ENCODE assay signal across 14 cellular contexts in genomic region chr2:104312684-104313083, GRCh38.
"Had no signal": no experiment of that assay in that cellular context is flagged by ENCODE, and none has a peak within 500 bp of the region (broad histone marks: within the 10 kb centered on the region; RNA-seq: fewer than 3 reads in every experiment).

No MANE protein-coding gene starts in this region.

- H3K27me3 ChIP-seq: dorsolateral prefrontal cortex, esophagus muscularis mucosa, ovary had no signal

- ATAC-seq: activated CD8-positive, alpha-beta memory T cell treated with anti-CD3 and anti-CD28 coated beads, Interleukin-2, amount 10 ng/mL, durations not matched to agents 7 days and 5 days; stimulated activated naive CD8-positive, alpha-beta T cell treated with anti-CD3 and anti-CD28 coated beads, Interleukin-15, amount 100 ng/mL, for 72 hours had no signal

- H3K36me3 Mint-ChIP-seq: activated CD4-positive, alpha-beta memory T cell treated with anti-CD3 and anti-CD28 coated beads for 36 hours; activated CD8-positive, alpha-beta memory T cell treated with anti-CD3 and anti-CD28 coated beads, Interleukin-2, amount 10 ng/mL, durations not matched to agents 7 days and 5 days; type B pancreatic cell had no signal

- H3K4me3 Mint-ChIP-seq: activated CD4-positive, alpha-beta memory T cell treated with anti-CD3 and anti-CD28 coated beads for 36 hours; activated CD8-positive, alpha-beta memory T cell treated with anti-CD3 and anti-CD28 coated beads, Interleukin-2, amount 10 ng/mL, durations not matched to agents 7 days and 5 days; stimulated activated naive CD8-positive, alpha-beta T cell treated with anti-CD3 and anti-CD28 coated beads, Interleukin-15, amount 100 ng/mL, for 72 hours; T-helper 2 cell treated with Interferon-gamma antibody and Interleukin-4, amounts not matched to agents 5 μg/mL and 100 μg/mL, for 36 hours; type B pancreatic cell had no signal

- H3K27me3 Mint-ChIP-seq: activated CD4-positive, alpha-beta memory T cell treated with anti-CD3 and anti-CD28 coated beads for 36 hours; activated CD8-positive, alpha-beta memory T cell treated with anti-CD3 and anti-CD28 coated beads, Interleukin-2, amount 10 ng/mL, durations not matched to agents 7 days and 5 days had no signal

- H3K27ac ChIP-seq: dorsolateral prefrontal cortex, esophagus muscularis mucosa, ovary had no signal

- DNase-seq: activated CD4-positive, alpha-beta memory T cell treated with anti-CD3 and anti-CD28 coated beads for 36 hours; activated CD4-positive, alpha-beta T cell treated with anti-CD3 and anti-CD28 coated beads for 1 hour; activated CD8-positive, alpha-beta memory T cell treated with anti-CD3 and anti-CD28 coated beads, Interleukin-2, amount 10 ng/mL, durations not matched to agents 7 days and 5 days; activated naive CD4-positive, alpha-beta T cell treated with anti-CD3 and anti-CD28 coated beads, Interleukin-2, amount 50 U/mL, for 16 hours; activated T-cell treated with anti-CD3 and anti-CD28 coated beads, Interleukin-2, amount 50 U/mL, for 1 hour; dorsolateral prefrontal cortex; hypothalamus; ovary; stimulated activated CD4-positive, alpha-beta T cell treated with anti-CD3 and anti-CD28 coated beads, Interleukin-1b, Interleukin-23, amount 100 ng/mL, for 48 hours; stimulated activated naive CD8-positive, alpha-beta T cell treated with anti-CD3 and anti-CD28 coated beads, Interleukin-15, amount 100 ng/mL, for 72 hours had no signal

- H3K36me3 ChIP-seq: esophagus muscularis mucosa, ovary had no signal

- H3K4me1 ChIP-seq: esophagus muscularis mucosa had no signal

- H3K27ac Mint-ChIP-seq: activated CD4-positive, alpha-beta memory T cell treated with anti-CD3 and anti-CD28 coated beads for 36 hours; activated CD8-positive, alpha-beta memory T cell treated with anti-CD3 and anti-CD28 coated beads, Interleukin-2, amount 10 ng/mL, durations not matched to agents 7 days and 5 days; stimulated activated naive CD8-positive, alpha-beta T cell treated with anti-CD3 and anti-CD28 coated beads, Interleukin-15, amount 100 ng/mL, for 72 hours; T-helper 2 cell treated with Interferon-gamma antibody and Interleukin-4, amounts not matched to agents 5 μg/mL and 100 μg/mL, for 36 hours; type B pancreatic cell had no signal

- H3K4me3 ChIP-seq: dorsolateral prefrontal cortex, esophagus muscularis mucosa, ovary had no signal

- H3K4me1 Mint-ChIP-seq: activated CD8-positive, alpha-beta memory T cell treated with anti-CD3 and anti-CD28 coated beads, Interleukin-2, amount 10 ng/mL, durations not matched to agents 7 days and 5 days; stimulated activated naive CD8-positive, alpha-beta T cell treated with anti-CD3 and anti-CD28 coated beads, Interleukin-15, amount 100 ng/mL, for 72 hours had no signal

- FAIRE-seq: endometrium had no signal

- H3K9me3 ChIP-seq: ovary had no signal

- H3K9me3 Mint-ChIP-seq: stimulated activated naive CD8-positive, alpha-beta T cell treated with anti-CD3 and anti-CD28 coated beads, Interleukin-15, amount 100 ng/mL, for 72 hours; T-helper 2 cell treated with Interferon-gamma antibody and Interleukin-4, amounts not matched to agents 5 μg/mL and 100 μg/mL, for 36 hours; type B pancreatic cell had no signal
